Comparison of ENCODE assay signal across 1 cellular context in genomic region chr14:81447018-81447770, GRCh38.
TF ChIP-seq lines count a peak whose summit lies in the region.

No MANE protein-coding gene starts in this region.

TF ChIP-seq in K562, 482 proteins besides CTCF, POLR2A, EP300 and RAD21 (continued from another document):
- TF ChIP-seq, protein P1, sequence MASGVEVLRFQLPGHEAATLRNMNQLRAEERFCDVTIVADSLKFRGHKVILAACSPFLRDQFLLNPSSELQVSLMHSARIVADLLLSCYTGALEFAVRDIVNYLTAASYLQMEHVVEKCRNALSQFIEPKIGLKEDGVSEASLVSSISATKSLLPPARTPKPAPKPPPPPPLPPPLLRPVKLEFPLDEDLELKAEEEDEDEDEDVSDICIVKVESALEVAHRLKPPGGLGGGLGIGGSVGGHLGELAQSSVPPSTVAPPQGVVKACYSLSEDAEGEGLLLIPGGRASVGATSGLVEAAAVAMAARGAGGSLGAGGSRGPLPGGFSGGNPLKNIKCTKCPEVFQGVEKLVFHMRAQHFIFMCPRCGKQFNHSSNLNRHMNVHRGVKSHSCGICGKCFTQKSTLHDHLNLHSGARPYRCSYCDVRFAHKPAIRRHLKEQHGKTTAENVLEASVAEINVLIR (CRISPR knock-in tag; IDR thresholded peaks at IDR 0.05), result no peak
- no peak for TF ChIP-seq E2F3 (CRISPR knock-in tag; IDR thresholded peaks at IDR 0.05)
- no peak for TF ChIP-seq ELF4 (CRISPR knock-in tag; IDR thresholded peaks at IDR 0.05)
- no peak for TF ChIP-seq ZNF507 (tag; conservative IDR thresholded peaks at IDR 0.05)
- TF ChIP-seq, protein P2, sequence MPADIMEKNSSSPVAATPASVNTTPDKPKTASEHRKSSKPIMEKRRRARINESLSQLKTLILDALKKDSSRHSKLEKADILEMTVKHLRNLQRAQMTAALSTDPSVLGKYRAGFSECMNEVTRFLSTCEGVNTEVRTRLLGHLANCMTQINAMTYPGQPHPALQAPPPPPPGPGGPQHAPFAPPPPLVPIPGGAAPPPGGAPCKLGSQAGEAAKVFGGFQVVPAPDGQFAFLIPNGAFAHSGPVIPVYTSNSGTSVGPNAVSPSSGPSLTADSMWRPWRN (IDR thresholded peaks at IDR 0.05; ENCODE audit: low read depth), result no peak
- TF ChIP-seq PRPF4 (IDR thresholded peaks at IDR 0.05; ENCODE audit: insufficient read depth, low read depth, low read length, poor library complexity, severe bottlenecking), result no peak
TF ChIP-seq in K562: peak in this region for 0.
